Comparison of ENCODE assay signal across 8 cellular contexts in the genomic region with DNA sequence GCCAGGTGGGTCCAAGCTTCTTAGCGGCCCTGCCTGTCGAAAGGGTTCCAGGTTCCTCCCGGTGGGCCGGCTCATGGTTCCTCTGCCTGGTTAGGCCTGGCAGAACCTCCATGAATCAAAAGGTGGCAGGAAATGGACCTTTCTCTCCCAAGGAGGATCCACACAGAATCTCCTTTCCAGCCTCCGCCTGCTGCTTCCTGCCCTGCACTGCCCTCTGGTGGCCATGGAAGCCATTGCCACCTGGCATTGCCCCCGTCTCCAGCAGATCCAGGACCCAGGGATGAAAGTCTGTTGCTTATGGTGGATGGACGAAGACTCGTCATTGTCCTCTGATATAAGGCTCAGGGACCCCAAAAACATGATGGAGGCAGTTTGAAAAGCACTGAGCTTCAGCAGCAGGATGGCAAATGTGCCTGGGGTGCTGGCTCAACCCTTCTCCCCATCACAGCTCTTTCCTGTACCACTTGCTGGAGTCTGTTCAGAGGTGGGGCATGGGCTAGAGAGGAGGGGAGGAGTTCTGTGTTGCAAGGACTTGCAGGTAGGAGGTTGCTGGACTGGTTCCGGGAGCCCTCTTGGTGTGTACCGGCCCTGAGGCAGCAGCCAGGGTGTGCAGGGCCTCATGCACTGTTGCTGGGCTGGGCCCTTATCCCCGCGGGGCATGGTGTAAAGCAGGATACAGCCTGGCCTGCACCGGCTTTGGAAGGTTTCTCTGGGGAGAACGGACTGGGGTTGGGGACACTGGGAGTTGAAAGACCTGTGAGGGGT. TPM values are rescaled to one million over a fixed set of nuclear protein-coding genes. Genes with fewer than 3 reads are reported as not detected.
DNase-seq lines count a peak whose midpoint lies in the region; ATAC-seq and TF ChIP-seq lines count a peak whose summit lies in the region.

No MANE protein-coding gene starts in this region.

- no peaks in the 10 kb centered on the region for H3K9me3 Mint-ChIP-seq in central memory CD8-positive, alpha-beta T cell

- no peaks in the 10 kb centered on the region for H3K36me3 ChIP-seq in left lung

- H3K4me3 ChIP-seq in left lung, result no peak overlapping the region

- H3K4me1 Mint-ChIP-seq in central memory CD8-positive, alpha-beta T cell, result peaks cover 39% of the 10 kb centered on the region

- in situ Hi-C loops in G401 (cut with HindIII; ENCODE audit: low sequenced_read_pairs), result no loop called here

- no peak overlapping the region for H3K27ac ChIP-seq in left lung

- H3K9me3 ChIP-seq in left lung, result no peaks in the 10 kb centered on the region

- no peak overlapping the region for H3K4me3 Mint-ChIP-seq in central memory CD8-positive, alpha-beta T cell

- no peaks in the 10 kb centered on the region for H3K4me1 ChIP-seq in left lung

- no peaks in the 10 kb centered on the region for H3K27me3 ChIP-seq in left lung

- DNase-seq in G401 (ENCODE audit: low spot score) (peak; percentile 85), NCI-H2227 treated with DMSO at 0.1 percent for 48 hours (lab: John Stamatoyannopoulos, UW) (peak; percentile 50), left lung (peak; percentile 64 to 89)
- peak; percentile 62 to 75 for DNase-seq in activated CD4-positive, alpha-beta T cell treated with anti-CD3 and anti-CD28 coated beads for 4 hours
- peak; percentile 59 to 66 for DNase-seq in central memory CD8-positive, alpha-beta T cell (ENCODE audit: low spot score in 2 of 2)
- DNase-seq in stimulated activated CD4-positive, alpha-beta T cell treated with anti-CD3 and anti-CD28 coated beads, TNF-alpha, amount 100 ng/mL, for 1 hour (ENCODE audit: low read depth in 3 of 3, low spot score in 1 of 3), result peak; percentile 23 to 66 (median 50)

- H3K36me3 Mint-ChIP-seq in central memory CD8-positive, alpha-beta T cell (ENCODE audit: insufficient read depth), result peaks cover 1% of the 10 kb centered on the region

- TF ChIP-seq CTCF in left lung (IDR thresholded peaks at IDR 0.05), result peak; percentile 97 to 99

- H3K27me3 Mint-ChIP-seq in central memory CD8-positive, alpha-beta T cell, result no peaks in the 10 kb centered on the region

- intact Hi-C loops in left lung (cut with DNase I), result no loop called here

- no peak overlapping the region for H3K27ac Mint-ChIP-seq in central memory CD8-positive, alpha-beta T cell (ENCODE audit: low read depth)

- ATAC-seq in HG02798 (IDR thresholded peaks at IDR 0.05; ENCODE audit: poor library complexity, unreplicated experiment) (peak; percentile 66), left lung (peak; percentile 92), GM21528 (IDR thresholded peaks at IDR 0.05; ENCODE audit: low FRiP score, unreplicated experiment) (no peak)
- no peak for ATAC-seq in central memory CD8-positive, alpha-beta T cell (replicated peaks; ENCODE audit: extremely low read depth, poor library complexity, severe bottlenecking)

RNA-seq across cellular contexts. Expression of a gene that starts 11.3 kb away (rescaled TPM):
- 0.17 TPM in 1 of 2 replicates, not detected in the other for total RNA-seq in G401 (2014; rRNA removed; shearing (Covaris generic))
- 100 to 1,000 TPM; 123 to 164 TPM for total RNA-seq in left lung

RNA-seq across cellular contexts. Expression of a gene that starts 30.6 kb away (rescaled TPM):
- total RNA-seq in G401 (2014; rRNA removed; shearing (Covaris generic)), result 6.8 and 7.5 TPM in 2 replicates
- total RNA-seq in left lung, result 1 to 10 TPM; 8.0 to 9.4 TPM

RNA-seq across cellular contexts. Expression of a gene that starts 58.3 kb away (rescaled TPM):
- not detected in 2 replicates for total RNA-seq in G401 (2014; rRNA removed; shearing (Covaris generic))
- under 1 TPM in 1 of 2 donors, not detected in 1; 0.15 TPM for total RNA-seq in left lung

Comparison
In these comparisons a context has a peak if more than half of its experiments do, and no peak if none do; other contexts are left out.
1. ATAC-seq: peak in HG02798 (single experiment) and left lung (single experiment); none in central memory CD8-positive, alpha-beta T cell (single experiment) and GM21528 (single experiment).
2. RNA of a gene that starts 11.3 kb away (total RNA-seq): 123 to 164 TPM in left lung; 0.17 TPM in G401; every median in the first group is over 100 times any median in the second.
3. Peak in every context shown above with its lines, with median percentiles within 50 percentile points of each other: DNase-seq.